ENCODE assay signal across 29 cellular contexts in the genomic region with DNA sequence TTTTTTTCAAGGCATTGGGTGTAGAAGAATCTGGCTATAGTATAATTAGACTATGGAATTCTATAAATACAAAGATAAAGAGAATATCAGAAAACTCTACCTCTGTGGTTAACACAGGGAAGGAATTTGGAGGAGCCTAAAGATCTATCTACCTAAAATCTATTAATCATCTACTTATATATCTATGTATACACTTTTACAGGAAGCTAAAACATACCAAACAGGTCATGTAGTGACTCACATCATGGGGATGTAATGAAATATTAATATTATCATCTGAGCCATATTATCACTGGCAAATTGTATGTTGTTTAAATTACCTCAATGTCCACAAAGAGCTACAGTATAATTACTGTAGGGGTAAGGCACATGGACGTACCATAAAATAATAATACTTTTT.
"Had no signal": no experiment of that assay in that cellular context is flagged by ENCODE, and none has a peak within 500 bp of the region (broad histone marks: within the 10 kb centered on the region; RNA-seq: fewer than 3 reads in every experiment).

No MANE protein-coding gene starts in this region.

- H3K4me1 ChIP-seq: ascending aorta, breast epithelium, esophagus muscularis mucosa, gastroesophageal sphincter, heart right ventricle had no signal

- ATAC-seq: activated CD4-positive, alpha-beta T cell treated with anti-CD3 and anti-CD28 coated beads for 36 hours; activated CD8-positive, alpha-beta memory T cell treated with anti-CD3 and anti-CD28 coated beads, Interleukin-2, amount 10 ng/mL, durations not matched to agents 7 days and 5 days; activated CD8-positive, alpha-beta T cell treated with anti-CD3 and anti-CD28 coated beads, Interleukin-2, amount 10 ng/mL, durations not matched to agents 7 days and 5 days; activated naive CD4-positive, alpha-beta T cell treated with anti-CD3 and anti-CD28 coated beads, Interleukin-2, amount 50 U/mL, for 72 hours; activated T-cell treated with anti-CD3 and anti-CD28 coated beads, Interleukin-2, amount 50 U/mL, for 72 hours; gastroesophageal sphincter; heart right ventricle had no signal

- H3K27ac ChIP-seq: ascending aorta, breast epithelium, coronary artery, dorsolateral prefrontal cortex, esophagus muscularis mucosa, gastroesophageal sphincter, heart right ventricle, hepatocyte had no signal

- DNase-seq: activated CD4-positive, alpha-beta memory T cell treated with anti-CD3 and anti-CD28 coated beads for 36 hours; activated CD4-positive, alpha-beta T cell treated with anti-CD3 and anti-CD28 coated beads for 36 hours; activated CD4-positive, alpha-beta T cell treated with anti-CD3 and anti-CD28 coated beads, Interleukin-2, amount 10 ng/mL, durations not matched to agents 24 days and 14 days; activated CD4-positive, CD25-positive, alpha-beta regulatory T cell; activated CD4-positive, CD25-positive, alpha-beta regulatory T cell treated with anti-CD3 and anti-CD28 coated beads, Interleukin-2, amount 50 U/mL, for 72 hours; activated CD8-positive, alpha-beta memory T cell treated with anti-CD3 and anti-CD28 coated beads, Interleukin-2, amount 10 ng/mL, durations not matched to agents 7 days and 5 days; activated CD8-positive, alpha-beta memory T cell treated with anti-CD3 and anti-CD28 coated beads, Interleukin-2, amount 50 U/mL, for 4 hours; activated CD8-positive, alpha-beta T cell treated with anti-CD3 and anti-CD28 coated beads, Interleukin-2, amount 10 ng/mL, durations not matched to agents 7 days and 5 days; activated gamma-delta T cell; activated naive CD4-positive, alpha-beta T cell; activated naive CD4-positive, alpha-beta T cell treated with anti-CD3 and anti-CD28 coated beads, Interleukin-2, amount 10 ng/mL, durations not matched to agents 7 days and 5 days; activated naive CD8-positive, alpha-beta T cell treated with anti-CD3 and anti-CD28 coated beads, Interleukin-2, amount 10 ng/mL, durations not matched to agents 7 days and 5 days; activated T-cell treated with anti-CD3 and anti-CD28 coated beads for 4 hours; activated T-cell treated with anti-CD3 and anti-CD28 coated beads, Interleukin-2, amount 50 U/mL, for 24 hours; activated T-cell treated with anti-CD3 and anti-CD28 coated beads, Interleukin-2, amount 50 U/mL, for 72 hours; dorsolateral prefrontal cortex; effector memory CD4-positive, alpha-beta T cell; endodermal cell; erythroblast; foreskin melanocyte; heart right ventricle; T-helper 2 cell had no signal

- H3K79me2 ChIP-seq: hepatocyte had no signal

- H3K4me2 ChIP-seq: hepatocyte had no signal

- H2AFZ ChIP-seq: hepatocyte had no signal

- H3K27me3 ChIP-seq: ascending aorta, breast epithelium, dorsolateral prefrontal cortex, esophagus muscularis mucosa, gastroesophageal sphincter, heart right ventricle, hepatocyte had no signal

- H3K36me3 ChIP-seq: ascending aorta, breast epithelium, esophagus muscularis mucosa, gastroesophageal sphincter, heart right ventricle had no signal

- H3K9me3 ChIP-seq: ascending aorta, breast epithelium, esophagus muscularis mucosa, gastroesophageal sphincter had no signal

- H3K4me3 ChIP-seq: ascending aorta, breast epithelium, coronary artery, dorsolateral prefrontal cortex, esophagus muscularis mucosa, gastroesophageal sphincter, heart right ventricle, hepatocyte had no signal
